In genomic region chr10:48935141-48935540, GRCh38 we compare ENCODE assay signal across 19 cellular contexts. TPM values are rescaled to one million over a fixed set of nuclear protein-coding genes. Genes with fewer than 3 reads are reported as not detected.
DNase-seq lines count a peak whose midpoint lies in the region; ATAC-seq and TF ChIP-seq lines count a peak whose summit lies in the region.
"Had no signal": no experiment of that assay in that cellular context is flagged by ENCODE, and none has a peak within 500 bp of the region (broad histone marks: within the 10 kb centered on the region; RNA-seq: fewer than 3 reads in every experiment).

No MANE protein-coding gene starts in this region.

- no peaks in the 10 kb centered on the region for H3K27me3 ChIP-seq in lower lobe of right lung (ENCODE audit: low read depth)

- ATAC-seq in lower lobe of right lung (no peak), GM19455 (IDR thresholded peaks at IDR 0.05; ENCODE audit: unreplicated experiment) (no peak)
- ATAC-seq: activated CD8-positive, alpha-beta T cell treated with anti-CD3 and anti-CD28 coated beads for 36 hours; T-helper 17 cell had no signal

- no peaks in the 10 kb centered on the region for H3K36me3 Mint-ChIP-seq in type B pancreatic cell
- H3K36me3 Mint-ChIP-seq: activated naive CD8-positive, alpha-beta T cell had no signal

- no peak overlapping the region for H3K4me3 Mint-ChIP-seq in type B pancreatic cell
- H3K4me3 Mint-ChIP-seq: activated CD8-positive, alpha-beta T cell treated with anti-CD3 and anti-CD28 coated beads for 36 hours; activated naive CD8-positive, alpha-beta T cell; naive B cell; T-helper 17 cell had no signal

- H3K4me3 ChIP-seq in lower lobe of right lung = peak overlapping the region; percentile 35

- peaks cover 8% of the 10 kb centered on the region for H3K4me1 Mint-ChIP-seq in type B pancreatic cell (ENCODE audit: unreplicated experiment)
- H3K4me1 Mint-ChIP-seq: T-helper 17 cell had no signal

- DNase-seq in NCI-H2081 (lab: John Stamatoyannopoulos, UW) (peak; percentile 11 to 29), NCI-H2081 treated with DMSO at 0.1 percent for 48 hours (lab: John Stamatoyannopoulos, UW) (no peak), astrocyte of the hippocampus (ENCODE audit: low read depth, low spot score) (peak; percentile 14), lower lobe of right lung (no peak), type B pancreatic cell (ENCODE audit: extremely low spot score, unreplicated experiment) (peak; percentile 42), NCI-H2227 treated with DMSO at 0.1 percent for 48 hours (lab: John Stamatoyannopoulos, UW) (no peak), GM20000 (ENCODE audit: low spot score) (no peak)
- DNase-seq: activated CD8-positive, alpha-beta T cell treated with anti-CD3 and anti-CD28 coated beads for 36 hours; MM.1S; naive B cell; NCI-H1694; posterior cingulate gyrus; stimulated activated CD4-positive, alpha-beta T cell treated with anti-CD3 and anti-CD28 coated beads, Interleukin-2, amount 100 ng/mL, for 48 hours; T-helper 17 cell had no signal

- no peaks in the 10 kb centered on the region for H3K9me3 Mint-ChIP-seq in type B pancreatic cell
- H3K9me3 Mint-ChIP-seq: activated CD8-positive, alpha-beta T cell treated with anti-CD3 and anti-CD28 coated beads for 36 hours; naive B cell had no signal

- H3K27ac Mint-ChIP-seq in type B pancreatic cell = no peak overlapping the region
- H3K27ac Mint-ChIP-seq: activated CD8-positive, alpha-beta T cell treated with anti-CD3 and anti-CD28 coated beads for 36 hours; activated naive CD8-positive, alpha-beta T cell; T-helper 17 cell had no signal

- H3K27ac ChIP-seq in lower lobe of right lung = peak overlapping the region; percentile 58
- H3K27ac ChIP-seq: 22Rv1 had no signal

- TF ChIP-seq CTCF in lower lobe of right lung (IDR thresholded peaks at IDR 0.05) (no peak), type B pancreatic cell (conservative IDR thresholded peaks at IDR 0.05) (no peak), GM20000 (IDR thresholded peaks at IDR 0.05; ENCODE audit: extremely low read depth, missing control alignments) (no peak)

- no peaks in the 10 kb centered on the region for H3K4me1 ChIP-seq in lower lobe of right lung

- peaks cover 5% of the 10 kb centered on the region for H3K27me3 Mint-ChIP-seq in type B pancreatic cell
- H3K27me3 Mint-ChIP-seq: activated CD8-positive, alpha-beta T cell treated with anti-CD3 and anti-CD28 coated beads for 36 hours; activated naive CD8-positive, alpha-beta T cell; naive B cell had no signal

- H3K9me3 ChIP-seq in lower lobe of right lung = no peaks in the 10 kb centered on the region

- intact Hi-C loops in lower lobe of right lung (cut with DNase I) = no loop called here

- no peaks in the 10 kb centered on the region for H3K36me3 ChIP-seq in lower lobe of right lung

RNA-seq across cellular contexts. Expression of gene LRRC18, which starts 4.5 kb away (rescaled TPM):
- total RNA-seq in lower lobe of right lung (3.3 TPM), type B pancreatic cell (ENCODE audit: low replicate concordance) (not detected in 2 replicates)
- total RNA-seq: activated CD8-positive, alpha-beta T cell treated with anti-CD3 and anti-CD28 coated beads for 36 hours; lower leg skin; NCI-H460; T-helper 17 cell had no signal

Comparison
In these comparisons a context has a peak if more than half of its experiments do, and no peak if none do; other contexts are left out.
1. DNase-seq: peak in NCI-H2081 (2 of 2), astrocyte of the hippocampus (single experiment) and type B pancreatic cell (single experiment); none in NCI-H2081 treated with DMSO at 0.1 percent for 48 hours (single experiment), lower lobe of right lung (single experiment), NCI-H2227 treated with DMSO at 0.1 percent for 48 hours (single experiment) and GM20000 (single experiment).